ENCODE assay signal across 30 cellular contexts in the genomic region with DNA sequence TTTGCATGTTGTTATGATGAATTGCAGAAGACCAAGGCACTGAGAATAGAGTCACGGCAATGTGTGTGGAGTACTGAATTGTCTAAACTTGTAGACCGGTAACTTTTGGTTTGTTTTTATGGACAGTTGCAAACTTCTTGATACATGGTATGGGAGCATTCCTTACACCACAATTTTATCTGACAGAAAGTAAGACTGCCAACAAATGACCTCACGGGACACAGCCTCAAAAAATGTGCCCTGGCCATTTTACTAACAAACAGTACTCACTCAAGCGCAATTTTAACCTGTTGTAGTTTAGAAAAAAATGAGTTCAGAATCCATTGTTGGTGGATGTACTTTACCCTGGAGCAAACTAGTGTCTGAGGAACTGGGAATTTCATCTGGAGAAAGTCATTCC.
"Had no signal": no experiment of that assay in that cellular context is flagged by ENCODE, and none has a peak within 500 bp of the region (broad histone marks: within the 10 kb centered on the region; RNA-seq: fewer than 3 reads in every experiment).

No MANE protein-coding gene starts in this region.

- H3K36me3 Mint-ChIP-seq: natural killer cell treated with Interleukin-12 subunit alpha and Interleukin-12 subunit beta and Interleukin-15 and Interleukin-18, amount 100 ng/mL, for 72 hours; stimulated activated effector memory CD8-positive, alpha-beta T cell treated with anti-CD3 and anti-CD28 coated beads, Interleukin-12 subunit alpha, Interleukin-12 subunit beta, amount 100 ng/mL, for 72 hours had no signal

- DNase-seq: nephron progenitor cell; nucleus accumbens; ovary; posterior cingulate gyrus; psoas muscle; right lobe of liver; sigmoid colon; small intestine; stimulated activated CD4-positive, alpha-beta T cell treated with anti-CD3 and anti-CD28 coated beads, Interleukin-15, amount 100 ng/mL, for 24 hours; stimulated activated CD4-positive, alpha-beta T cell treated with anti-CD3 and anti-CD28 coated beads, Interleukin-2, amount 100 ng/mL, for 24 hours; stimulated activated CD4-positive, alpha-beta T cell treated with anti-CD3 and anti-CD28 coated beads, Interleukin-2, amount 100 ng/mL, for 48 hours; stimulated activated CD4-positive, alpha-beta T cell treated with anti-CD3 and anti-CD28 coated beads, Interleukin-4, amount 100 ng/mL, for 24 hours; stimulated activated naive B cell treated with anti-CD40 and anti-IgM and Interleukin-4, amounts not matched to agents 10 μg/mL and 1 μg/mL and 100 μg/mL, for 72 hours; stimulated activated naive CD4-positive, alpha-beta T cell treated with Interleukin-2 at 50 U/mL for 16 hours; stomach; thyroid gland; trophoblast cell; upper lobe of left lung had no signal

- H3K4me3 ChIP-seq: ovary, psoas muscle, right lobe of liver, sigmoid colon, stomach, thoracic aorta, thyroid gland, tibial nerve, upper lobe of left lung, vagina had no signal

- H2AFZ ChIP-seq: parathyroid adenoma had no signal

- H3K4me1 ChIP-seq: parathyroid adenoma had no signal

- H3K4me3 Mint-ChIP-seq: natural killer cell treated with Interleukin-12 subunit alpha and Interleukin-12 subunit beta and Interleukin-15 and Interleukin-18, amount 100 ng/mL, for 72 hours; nephron progenitor cell; neural crest cell; stimulated activated effector memory CD8-positive, alpha-beta T cell treated with anti-CD3 and anti-CD28 coated beads, Interleukin-12 subunit alpha, Interleukin-12 subunit beta, amount 100 ng/mL, for 72 hours; stimulated activated naive B cell treated with anti-CD40 and anti-IgM and Interleukin-4, amounts not matched to agents 10 μg/mL and 1 μg/mL and 100 μg/mL, for 72 hours; stimulated activated naive CD8-positive, alpha-beta T cell treated with anti-CD3 and anti-CD28 coated beads, Interleukin-15, Interleukin-2, amounts not matched to agents 100 ng/mL and 50 ng/mL, for 24 hours had no signal

- H3K9me3 Mint-ChIP-seq: natural killer cell treated with Interleukin-12 subunit alpha and Interleukin-12 subunit beta and Interleukin-15 and Interleukin-18, amount 100 ng/mL, for 72 hours; nephron progenitor cell; neural crest cell had no signal

- H3K9ac ChIP-seq: parathyroid adenoma had no signal

- FAIRE-seq: small intestine, urothelium cell line had no signal

- ATAC-seq: natural killer cell treated with Interleukin-12 subunit alpha and Interleukin-12 subunit beta and Interleukin-15 and Interleukin-18, amount 100 ng/mL, for 72 hours; psoas muscle; right cardiac atrium; right lobe of liver; stimulated activated effector memory CD8-positive, alpha-beta T cell treated with anti-CD3 and anti-CD28 coated beads, Interleukin-12 subunit alpha, Interleukin-12 subunit beta, amount 100 ng/mL, for 72 hours; stimulated activated naive B cell treated with anti-CD40 and anti-IgM and Interleukin-4, amounts not matched to agents 10 μg/mL and 1 μg/mL and 100 μg/mL, for 72 hours had no signal

- H3K27ac ChIP-seq: neutrophil, ovary, parathyroid adenoma, psoas muscle, right lobe of liver, stomach, thoracic aorta, thyroid gland, tibial nerve, upper lobe of left lung, vagina had no signal

- H3K27me3 Mint-ChIP-seq: progenitor cell of endocrine pancreas had no signal

- H3K9me3 ChIP-seq: neutrophil, ovary, psoas muscle, right lobe of liver, sigmoid colon, stomach, thoracic aorta, thyroid gland, tibial nerve, upper lobe of left lung, vagina had no signal

- H3K27ac Mint-ChIP-seq: natural killer cell treated with Interleukin-12 subunit alpha and Interleukin-12 subunit beta and Interleukin-15 and Interleukin-18, amount 100 ng/mL, for 72 hours; nephron progenitor cell; progenitor cell of endocrine pancreas; stimulated activated effector memory CD8-positive, alpha-beta T cell treated with anti-CD3 and anti-CD28 coated beads, Interleukin-12 subunit alpha, Interleukin-12 subunit beta, amount 100 ng/mL, for 72 hours; stimulated activated naive CD8-positive, alpha-beta T cell treated with anti-CD3 and anti-CD28 coated beads, Interleukin-15, Interleukin-2, amounts not matched to agents 100 ng/mL and 50 ng/mL, for 24 hours had no signal

- H3K36me3 ChIP-seq: neutrophil, ovary, right lobe of liver, sigmoid colon, stomach, thoracic aorta, thyroid gland, tibial nerve, upper lobe of left lung, vagina had no signal

- H3K27me3 ChIP-seq: neutrophil, ovary, right lobe of liver, sigmoid colon, stomach, thyroid gland, tibial nerve, upper lobe of left lung, vagina had no signal

- H3K79me2 ChIP-seq: parathyroid adenoma had no signal
